ENCODE assay signal across 21 cellular contexts in the genomic region with DNA sequence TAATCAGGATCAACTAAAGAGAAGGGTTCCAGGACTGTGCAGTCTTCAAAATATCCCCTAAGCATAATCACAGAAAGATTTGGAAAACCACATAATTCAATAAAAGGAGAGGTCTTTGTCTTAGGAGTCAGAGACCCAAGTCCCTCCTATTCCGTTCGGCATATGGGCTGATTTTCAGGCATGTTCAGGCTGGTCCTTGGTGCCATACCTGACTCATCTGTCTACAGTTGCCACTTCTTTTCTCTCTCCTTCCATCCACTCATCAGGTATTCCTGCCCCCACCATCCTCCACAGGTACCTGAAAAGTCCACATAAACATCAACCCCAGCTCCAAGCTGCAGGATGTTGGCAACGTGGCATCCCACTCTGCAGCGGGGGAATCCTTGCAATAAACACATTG.
DNase-seq lines count a peak whose midpoint lies in the region; ATAC-seq lines count a peak whose summit lies in the region.
"Had no signal": no experiment of that assay in that cellular context is flagged by ENCODE, and none has a peak within 500 bp of the region (broad histone marks: within the 10 kb centered on the region; RNA-seq: fewer than 3 reads in every experiment).

No MANE protein-coding gene starts in this region.

- H3K27ac ChIP-seq in epithelial cell of prostate, result peak overlapping the region; percentile 35
- H3K27ac ChIP-seq: GM23248, PC-9 had no signal

- ATAC-seq in GM19395 (IDR thresholded peaks at IDR 0.05; ENCODE audit: unreplicated experiment), result no peak
- ATAC-seq: K562 had no signal

- DNase-seq in NCI-H1105 (lab: John Stamatoyannopoulos, UW), result peak; percentile 7
- no peak for DNase-seq in NCI-H1105 treated with DMSO at 0.1 percent for 48 hours (lab: John Stamatoyannopoulos, UW)
- peak; percentile 41 for DNase-seq in NCI-H69 (lab: John Stamatoyannopoulos, UW)
- DNase-seq in epithelial cell of prostate (ENCODE audit: low read depth, low spot score), result peak; percentile 65
- no peak for DNase-seq in NCI-H2196 (lab: John Stamatoyannopoulos, UW; ENCODE audit: unreplicated experiment)
- DNase-seq in anterior cingulate cortex (lab: John Stamatoyannopoulos, UW), result no peak
- DNase-seq in hepatic stellate cell (ENCODE audit: low spot score), result no peak
- DNase-seq: 8988T; Calu3; GM23248; HFFc6; Kasumi-1; MV-4-11; NCI-H2029; NCI-H524; NCI-H774; NK-92 treated with Interleukin-12 subunit alpha and Interleukin-12 subunit beta, amount 100 ng/mL, for 24 hours; PC-9; SHP77 treated with DMSO at 0.1 percent for 48 hours had no signal

Comparison
In these comparisons a context has a peak if more than half of its experiments do, and no peak if none do; other contexts are left out.
1. DNase-seq: peak in NCI-H1105 (single experiment), NCI-H69 (single experiment) and epithelial cell of prostate (single experiment); none in NCI-H1105 treated with DMSO at 0.1 percent for 48 hours (single experiment), NCI-H2196 (single experiment), anterior cingulate cortex (0 of 58) and hepatic stellate cell (single experiment).